27 cellular contexts compared by ENCODE assay signal in the genomic region with DNA sequence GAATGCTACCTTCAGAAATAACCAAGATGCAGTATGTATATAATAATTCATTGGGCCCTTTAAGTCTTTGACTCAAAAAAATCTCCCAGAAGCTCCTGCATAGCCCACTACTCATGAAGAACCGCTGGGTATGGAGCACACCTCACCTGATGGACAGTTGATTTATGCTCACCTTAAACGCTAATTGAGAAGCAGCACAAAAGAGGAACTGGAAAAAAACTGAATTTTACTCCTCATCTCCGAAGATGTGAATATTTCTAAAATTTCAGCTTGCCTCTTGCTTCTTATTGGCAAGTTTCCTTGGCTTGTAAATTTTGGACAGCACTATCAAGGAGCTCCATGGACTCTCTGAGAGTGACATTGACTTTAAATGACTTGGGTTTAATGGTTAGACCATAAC. TPM values are rescaled to one million over a fixed set of nuclear protein-coding genes. Genes with fewer than 3 reads are reported as not detected.
DNase-seq lines count a peak whose midpoint lies in the region; ATAC-seq and TF ChIP-seq lines count a peak whose summit lies in the region.
"Had no signal": no experiment of that assay in that cellular context is flagged by ENCODE, and none has a peak within 500 bp of the region (broad histone marks: within the 10 kb centered on the region; RNA-seq: fewer than 3 reads in every experiment).

No MANE protein-coding gene starts in this region.

- CTCF ChIA-PET in PC-9 (lab: Charles Lee), result no interaction called here

- no peak overlapping the region for H3K4me3 ChIP-seq in PC-9
- no peak overlapping the region for H3K4me3 ChIP-seq in thymus (ENCODE audit: low read length)
- H3K4me3 ChIP-seq: smooth muscle cell had no signal

- H3K27me3 ChIP-seq in PC-9 (ENCODE audit: insufficient read depth, low read depth) (no peaks in the 10 kb centered on the region), thymus (ENCODE audit: control insufficient read depth, insufficient read depth) (peaks cover 33% of the 10 kb centered on the region)

- H3K27ac ChIP-seq in PC-9 (no peak overlapping the region), thymus (ENCODE audit: low read depth) (peak overlapping the region; percentile 52)

- H3K79me2 ChIP-seq in PC-9 (ENCODE audit: low read depth), result peaks cover 75% of the 10 kb centered on the region

- H3K36me3 ChIP-seq in PC-9 (ENCODE audit: low read depth), result peaks cover 47% of the 10 kb centered on the region
- H3K36me3 ChIP-seq in thymus (ENCODE audit: control insufficient read depth, insufficient read depth), result no peaks in the 10 kb centered on the region

- peaks cover 34% of the 10 kb centered on the region for H3F3A ChIP-seq in PC-9 (ENCODE audit: insufficient read depth, low read depth)

- BruUV-seq in PC-9 (replicated peaks; lab: Mats Ljungman, UMichigan), result no TSS peak

- WGBS in thymus, result 48% methylated on average over 3 of the region's 3 CpGs

- no peaks in the 10 kb centered on the region for H3K9me3 ChIP-seq in PC-9 (ENCODE audit: insufficient read depth, low read depth)
- H3K9me3 ChIP-seq in thymus (ENCODE audit: control insufficient read depth), result no peaks in the 10 kb centered on the region

- no peaks in the 10 kb centered on the region for H3K9me3 Mint-ChIP-seq in dendritic cell treated with granulocyte-macrophage colony-stimulating factor and Interleukin-4, amounts not matched to agents 40 ng/mL and 50 ng/mL, for 4 days
- H3K9me3 Mint-ChIP-seq: activated T-cell treated with anti-CD3 and anti-CD28 coated beads, Interleukin-2, amount 50 U/mL, for 4 hours; central memory CD8-positive, alpha-beta T cell had no signal

- no peak overlapping the region for H3K27ac Mint-ChIP-seq in dendritic cell treated with granulocyte-macrophage colony-stimulating factor and Interleukin-4, amounts not matched to agents 40 ng/mL and 50 ng/mL, for 4 days
- H3K27ac Mint-ChIP-seq: activated CD8-positive, alpha-beta memory T cell treated with anti-CD3 and anti-CD28 coated beads, Interleukin-2, amount 10 ng/mL, durations not matched to agents 7 days and 5 days; CD4-positive, CD25-positive, alpha-beta regulatory T cell; T-helper 17 cell had no signal

- H2AFZ ChIP-seq in PC-9, result no peak overlapping the region

- no peaks in the 10 kb centered on the region for H3K9me2 ChIP-seq in PC-9 (ENCODE audit: insufficient read depth)

- peaks cover 82% of the 10 kb centered on the region for H3K36me3 Mint-ChIP-seq in dendritic cell treated with granulocyte-macrophage colony-stimulating factor and Interleukin-4, amounts not matched to agents 40 ng/mL and 50 ng/mL, for 4 days (ENCODE audit: low read depth)

- TF ChIP-seq CTCF in PC-9 (conservative IDR thresholded peaks at IDR 0.05), result no peak

- POLR2A ChIA-PET in PC-9 (lab: Charles Lee; ENCODE audit: unreplicated experiment), result no interaction called here

- peak; percentile 17 for DNase-seq in CD1c-positive myeloid dendritic cell (ENCODE audit: extremely low spot score)
- no peak for DNase-seq in PC-9
- DNase-seq in NCI-H2227 treated with DMSO at 0.1 percent for 48 hours (lab: John Stamatoyannopoulos, UW), result no peak
- DNase-seq: activated CD4-positive, alpha-beta T cell treated with anti-CD3 and anti-CD28 coated beads, Interleukin-2, amount 50 U/mL, for 4 hours; activated CD8-positive, alpha-beta memory T cell treated with anti-CD3 and anti-CD28 coated beads, Interleukin-2, amount 10 ng/mL, durations not matched to agents 7 days and 5 days; activated T-cell treated with anti-CD3 and anti-CD28 coated beads, Interleukin-2, amount 50 U/mL, for 4 hours; CD4-positive, CD25-positive, alpha-beta regulatory T cell; GOT3; hypothalamus; KBM-7; left cardiac atrium; mesendoderm; NCI-H1417 treated with DMSO at 0.1 percent for 48 hours; NCI-H2081; NCI-H526; posterior cingulate gyrus; right cardiac atrium; SHP77; stimulated activated naive CD8-positive, alpha-beta T cell treated with anti-CD3 and anti-CD28 coated beads, Interleukin-15, Interleukin-2, amounts not matched to agents 100 U/mL and 50 U/mL, for 24 hours; T-helper 17 cell had no signal

- peaks cover 68% of the 10 kb centered on the region for H3K4me1 Mint-ChIP-seq in dendritic cell treated with granulocyte-macrophage colony-stimulating factor and Interleukin-4, amounts not matched to agents 40 ng/mL and 50 ng/mL, for 4 days (ENCODE audit: low read depth)

- H3K27me3 Mint-ChIP-seq in dendritic cell treated with granulocyte-macrophage colony-stimulating factor and Interleukin-4, amounts not matched to agents 40 ng/mL and 50 ng/mL, for 4 days, result no peaks in the 10 kb centered on the region

- peaks cover 4% of the 10 kb centered on the region; the same call in 1 of the 2 replicates for H4K20me1 ChIP-seq in PC-9 (ENCODE audit: insufficient read depth)

- ATAC-seq in HG03039 (IDR thresholded peaks at IDR 0.05; ENCODE audit: unreplicated experiment) (no peak), GM18858 (IDR thresholded peaks at IDR 0.05; ENCODE audit: unreplicated experiment) (no peak)
- ATAC-seq: activated CD4-positive, CD25-positive, alpha-beta regulatory T cell treated with anti-CD3 and anti-CD28 coated beads, Interleukin-2, amount 50 U/mL, for 24 hours; activated CD8-positive, alpha-beta memory T cell treated with anti-CD3 and anti-CD28 coated beads, Interleukin-2, amount 10 ng/mL, durations not matched to agents 7 days and 5 days; activated T-cell treated with anti-CD3 and anti-CD28 coated beads, Interleukin-2, amount 50 U/mL, for 4 hours; left cardiac atrium; right cardiac atrium; stimulated activated naive CD8-positive, alpha-beta T cell treated with anti-CD3 and anti-CD28 coated beads, Interleukin-15, Interleukin-2, amounts not matched to agents 100 U/mL and 50 U/mL, for 24 hours; T-helper 17 cell had no signal

- H3K4me3 Mint-ChIP-seq in dendritic cell treated with granulocyte-macrophage colony-stimulating factor and Interleukin-4, amounts not matched to agents 40 ng/mL and 50 ng/mL, for 4 days, result peak overlapping the region; percentile 70
- H3K4me3 Mint-ChIP-seq: activated CD8-positive, alpha-beta memory T cell treated with anti-CD3 and anti-CD28 coated beads, Interleukin-2, amount 10 ng/mL, durations not matched to agents 7 days and 5 days; activated T-cell treated with anti-CD3 and anti-CD28 coated beads, Interleukin-2, amount 50 U/mL, for 4 hours; CD4-positive, CD25-positive, alpha-beta regulatory T cell; central memory CD8-positive, alpha-beta T cell; T-helper 17 cell had no signal

- intact Hi-C loops in PC-9 (cut with micrococcal nuclease; ENCODE audit: unreplicated experiment), result loop anchor here (5.0 kb wide), 1 partner anchor 58 kb away; no protein-coding TSS in a partner anchor
- intact Hi-C loops in dendritic cell treated with granulocyte-macrophage colony-stimulating factor and Interleukin-4, amounts not matched to agents 40 ng/mL and 50 ng/mL, for 4 days (cut with micrococcal nuclease), result loop anchor here (10.0 kb wide), 2 partner anchors 86 to 204 kb away; no protein-coding TSS in a partner anchor

- H3K4me1 ChIP-seq in PC-9 (replicated peaks; ENCODE audit: insufficient read depth) (peaks cover 52% of the 10 kb centered on the region), thymus (ENCODE audit: control insufficient read depth, insufficient read depth, low read length) (no peaks in the 10 kb centered on the region)

- peak overlapping the region; percentile 90 for H3K4me2 ChIP-seq in PC-9
- H3K4me2 ChIP-seq: smooth muscle cell had no signal

RNA-seq across cellular contexts. Expression of gene CYP1B1, which starts 5.5 kb away (rescaled TPM):
- total RNA-seq in PC-9 (2021), result 36.3 and 39.4 TPM in 2 replicates
- 40.8 TPM for polyA plus RNA-seq in thymus
- total RNA-seq: CD4-positive, CD25-positive, alpha-beta regulatory T cell had no signal
